Comparison of ENCODE assay signal across 8 cellular contexts in genomic region chr15:41334293-41335120, GRCh38. TPM values are rescaled to one million over a fixed set of nuclear protein-coding genes. Genes with fewer than 3 reads are reported as not detected.
DNase-seq lines count a peak whose midpoint lies in the region; ATAC-seq and TF ChIP-seq lines count a peak whose summit lies in the region.

No MANE protein-coding gene starts in this region.

- no peaks in the 10 kb centered on the region for H3K9me3 ChIP-seq in RWPE2 (ENCODE audit: severe bottlenecking)
- H3K9me3 ChIP-seq in suprapubic skin = no peaks in the 10 kb centered on the region

- ATAC-seq in RWPE2 (ENCODE audit: low read depth) = no peak
- ATAC-seq in foreskin keratinocyte = no peak
- ATAC-seq in GM21390 (IDR thresholded peaks at IDR 0.05; ENCODE audit: unreplicated experiment) = no peak

- H3K9me3 Mint-ChIP-seq in activated naive CD4-positive, alpha-beta T cell treated with anti-CD3 and anti-CD28 coated beads for 36 hours = no peaks in the 10 kb centered on the region

- TF ChIP-seq POLR2A in suprapubic skin (IDR thresholded peaks at IDR 0.05) = no peak

- CTCF ChIA-PET in activated naive CD4-positive, alpha-beta T cell treated with anti-CD3 and anti-CD28 coated beads for 36 hours (lab: Charles Lee) = no interaction called here

- TF ChIP-seq CTCF in RWPE2 (IDR thresholded peaks at IDR 0.05; ENCODE audit: poor library complexity, severe bottlenecking) (no peak), epithelial cell of proximal tubule (conservative IDR thresholded peaks at IDR 0.05; ENCODE audit: low read depth, low read length) (no peak), suprapubic skin (IDR thresholded peaks at IDR 0.05) (no peak), foreskin keratinocyte (conservative IDR thresholded peaks at IDR 0.05) (no peak)

- H3K36me3 ChIP-seq in RWPE2 (ENCODE audit: low read depth) (peaks cover 45% of the 10 kb centered on the region), suprapubic skin (no peaks in the 10 kb centered on the region)

- H3K4me1 Mint-ChIP-seq in activated naive CD4-positive, alpha-beta T cell treated with anti-CD3 and anti-CD28 coated beads for 36 hours (ENCODE audit: low read depth) = peaks cover 33% of the 10 kb centered on the region

- H3K27ac ChIP-seq in RWPE2 (ENCODE audit: poor library complexity, severe bottlenecking) = no peak overlapping the region
- H3K27ac ChIP-seq in suprapubic skin = no peak overlapping the region
- H3K27ac ChIP-seq in foreskin keratinocyte = no peak overlapping the region

- no peaks in the 10 kb centered on the region for H3K27me3 Mint-ChIP-seq in activated naive CD4-positive, alpha-beta T cell treated with anti-CD3 and anti-CD28 coated beads for 36 hours (ENCODE audit: low read depth)

- 87% methylated on average over 12 of the region's 12 CpGs for WGBS in suprapubic skin

- H3K27me3 ChIP-seq in RWPE2 (ENCODE audit: insufficient read depth, poor library complexity, severe bottlenecking) (no peaks in the 10 kb centered on the region), suprapubic skin (no peaks in the 10 kb centered on the region), foreskin keratinocyte (no peaks in the 10 kb centered on the region)

- H3K4me3 Mint-ChIP-seq in activated naive CD4-positive, alpha-beta T cell treated with anti-CD3 and anti-CD28 coated beads for 36 hours = peak overlapping the region; percentile 100

- H3K27ac Mint-ChIP-seq in activated naive CD4-positive, alpha-beta T cell treated with anti-CD3 and anti-CD28 coated beads for 36 hours = no peak overlapping the region

- H3K4me1 ChIP-seq in RWPE2 (ENCODE audit: insufficient read depth, poor library complexity, severe bottlenecking) (peaks cover 13% of the 10 kb centered on the region), suprapubic skin (peaks cover 23% of the 10 kb centered on the region), foreskin keratinocyte (peaks cover 22% of the 10 kb centered on the region)

- peak overlapping the region; percentile 82 for H3K4me3 ChIP-seq in RWPE2 (ENCODE audit: severe bottlenecking)
- peak overlapping the region; percentile 65 for H3K4me3 ChIP-seq in epithelial cell of proximal tubule (ENCODE audit: low read depth, low read length)
- H3K4me3 ChIP-seq in suprapubic skin = peak overlapping the region; percentile 90

- DNase-seq in activated naive CD4-positive, alpha-beta T cell treated with anti-CD3 and anti-CD28 coated beads for 36 hours = no peak
- no peak for DNase-seq in activated naive CD4-positive, alpha-beta T cell treated with Interleukin-2 at 50 U/mL for 16 hours
- peak; percentile 41 for DNase-seq in RWPE2 (ENCODE audit: low spot score)
- no peak for DNase-seq in epithelial cell of proximal tubule (ENCODE audit: low read depth)
- DNase-seq in suprapubic skin (ENCODE audit: low spot score in 2 of 2) = peak in 1 of 2 donors; percentile 11
- no peak for DNase-seq in foreskin keratinocyte
- no peak for DNase-seq in NCI-H1048 (lab: John Stamatoyannopoulos, UW)

- peaks cover 36% of the 10 kb centered on the region for H3K36me3 Mint-ChIP-seq in activated naive CD4-positive, alpha-beta T cell treated with anti-CD3 and anti-CD28 coated beads for 36 hours (ENCODE audit: low read depth)

- no peak for TF ChIP-seq EP300 in suprapubic skin (IDR thresholded peaks at IDR 0.05)

- intact Hi-C loops in activated naive CD4-positive, alpha-beta T cell treated with anti-CD3 and anti-CD28 coated beads for 36 hours (cut with micrococcal nuclease) = loop anchor here (5.0 kb wide), 1 partner anchor 637 kb away; the partner anchor contains the start of gene RAD51

RNA-seq across cellular contexts. Expression of gene NUSAP1, which starts 1.8 kb away (rescaled TPM):
- 100 to 1,000 TPM; 269 to 287 TPM for total RNA-seq in activated naive CD4-positive, alpha-beta T cell treated with anti-CD3 and anti-CD28 coated beads for 36 hours
- total RNA-seq in epithelial cell of proximal tubule (113 and 124 TPM in 2 replicates), suprapubic skin (10 to 100 TPM; 11.1 to 19.0 (median 15.9) TPM), foreskin keratinocyte (79.3 and 104 TPM in 2 replicates)
- polyA plus RNA-seq in foreskin keratinocyte = 37.8 and 54.7 TPM in 2 replicates

RNA-seq across cellular contexts. Expression of gene OIP5, which starts 2.1 kb away (rescaled TPM):
- total RNA-seq in activated naive CD4-positive, alpha-beta T cell treated with anti-CD3 and anti-CD28 coated beads for 36 hours = 10 to 100 TPM in 1 of 2 experiments, 1 to 10 TPM in 1; 9.5 to 10.7 TPM
- total RNA-seq in epithelial cell of proximal tubule (21.8 and 35.4 TPM in 2 replicates), suprapubic skin (1 to 10 TPM in 3 of 4 donors, not detected in 1; 1.4 to 5.5 (median 2.2) TPM), foreskin keratinocyte (13.0 and 15.8 TPM in 2 replicates)
- 13.1 and 15.7 TPM in 2 replicates for polyA plus RNA-seq in foreskin keratinocyte
